In the genomic region with DNA sequence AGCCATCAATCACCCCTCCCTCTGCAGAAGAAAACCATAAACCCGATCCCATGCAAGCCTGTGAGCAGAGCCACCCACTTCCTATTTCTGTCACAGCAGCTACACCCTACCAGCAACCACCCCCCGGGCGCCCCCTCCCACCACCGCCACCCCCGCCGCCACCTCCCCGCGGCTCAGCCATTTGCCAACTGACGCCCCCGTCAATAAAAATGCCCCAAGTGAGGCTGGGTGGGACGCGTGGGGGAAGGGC, we compare ENCODE assay signal across 2 cellular contexts.
TF ChIP-seq lines count a peak whose summit lies in the region.

No MANE protein-coding gene starts in this region.

TF ChIP-seq in K562, 482 proteins besides CTCF, POLR2A, EP300 and RAD21 (continued from another document):
- TF ChIP-seq NR1H2 (CRISPR knock-in tag; IDR thresholded peaks at IDR 0.05), result no peak
- no peak for TF ChIP-seq SRSF3 (IDR thresholded peaks at IDR 0.05; ENCODE audit: insufficient read depth, low read length)

TF ChIP-seq in liver, 16 proteins besides CTCF, POLR2A, EP300 and RAD21 (continued from another document):
- TF ChIP-seq, protein P1, sequence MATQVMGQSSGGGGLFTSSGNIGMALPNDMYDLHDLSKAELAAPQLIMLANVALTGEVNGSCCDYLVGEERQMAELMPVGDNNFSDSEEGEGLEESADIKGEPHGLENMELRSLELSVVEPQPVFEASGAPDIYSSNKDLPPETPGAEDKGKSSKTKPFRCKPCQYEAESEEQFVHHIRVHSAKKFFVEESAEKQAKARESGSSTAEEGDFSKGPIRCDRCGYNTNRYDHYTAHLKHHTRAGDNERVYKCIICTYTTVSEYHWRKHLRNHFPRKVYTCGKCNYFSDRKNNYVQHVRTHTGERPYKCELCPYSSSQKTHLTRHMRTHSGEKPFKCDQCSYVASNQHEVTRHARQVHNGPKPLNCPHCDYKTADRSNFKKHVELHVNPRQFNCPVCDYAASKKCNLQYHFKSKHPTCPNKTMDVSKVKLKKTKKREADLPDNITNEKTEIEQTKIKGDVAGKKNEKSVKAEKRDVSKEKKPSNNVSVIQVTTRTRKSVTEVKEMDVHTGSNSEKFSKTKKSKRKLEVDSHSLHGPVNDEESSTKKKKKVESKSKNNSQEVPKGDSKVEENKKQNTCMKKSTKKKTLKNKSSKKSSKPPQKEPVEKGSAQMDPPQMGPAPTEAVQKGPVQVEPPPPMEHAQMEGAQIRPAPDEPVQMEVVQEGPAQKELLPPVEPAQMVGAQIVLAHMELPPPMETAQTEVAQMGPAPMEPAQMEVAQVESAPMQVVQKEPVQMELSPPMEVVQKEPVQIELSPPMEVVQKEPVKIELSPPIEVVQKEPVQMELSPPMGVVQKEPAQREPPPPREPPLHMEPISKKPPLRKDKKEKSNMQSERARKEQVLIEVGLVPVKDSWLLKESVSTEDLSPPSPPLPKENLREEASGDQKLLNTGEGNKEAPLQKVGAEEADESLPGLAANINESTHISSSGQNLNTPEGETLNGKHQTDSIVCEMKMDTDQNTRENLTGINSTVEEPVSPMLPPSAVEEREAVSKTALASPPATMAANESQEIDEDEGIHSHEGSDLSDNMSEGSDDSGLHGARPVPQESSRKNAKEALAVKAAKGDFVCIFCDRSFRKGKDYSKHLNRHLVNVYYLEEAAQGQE (IDR thresholded peaks at IDR 0.05), result no peak
- TF ChIP-seq FOXA2 (IDR thresholded peaks at IDR 0.05), result no peak
- no peak for TF ChIP-seq RXRA (IDR thresholded peaks at IDR 0.05)
- no peak for TF ChIP-seq HNF4G (IDR thresholded peaks at IDR 0.05)
- TF ChIP-seq EGR1 (IDR thresholded peaks at IDR 0.05; ENCODE audit: low read depth in 2 of 2), result no peak
- TF ChIP-seq YY1 (IDR thresholded peaks at IDR 0.05), result no peak
